In genomic region chr4:73770917-73771316, GRCh38 we compare ENCODE assay signal across 1 cellular context.
TF ChIP-seq lines count a peak whose summit lies in the region.

No MANE protein-coding gene starts in this region.

TF ChIP-seq in GM23338, 12 proteins besides CTCF, POLR2A, EP300 and RAD21 (continued from another document):
- TF ChIP-seq REST (IDR thresholded peaks at IDR 0.05; ENCODE audit: unreplicated experiment) (no peak), NANOG (IDR thresholded peaks at IDR 0.05; ENCODE audit: borderline replicate concordance) (no peak), EZH2phosphoT487 (IDR thresholded peaks at IDR 0.05; ENCODE audit: unreplicated experiment) (no peak), POLR2AphosphoS5 (IDR thresholded peaks at IDR 0.05; ENCODE audit: low read depth) (no peak)
